Comparison of ENCODE assay signal across 8 cellular contexts in the genomic region with DNA sequence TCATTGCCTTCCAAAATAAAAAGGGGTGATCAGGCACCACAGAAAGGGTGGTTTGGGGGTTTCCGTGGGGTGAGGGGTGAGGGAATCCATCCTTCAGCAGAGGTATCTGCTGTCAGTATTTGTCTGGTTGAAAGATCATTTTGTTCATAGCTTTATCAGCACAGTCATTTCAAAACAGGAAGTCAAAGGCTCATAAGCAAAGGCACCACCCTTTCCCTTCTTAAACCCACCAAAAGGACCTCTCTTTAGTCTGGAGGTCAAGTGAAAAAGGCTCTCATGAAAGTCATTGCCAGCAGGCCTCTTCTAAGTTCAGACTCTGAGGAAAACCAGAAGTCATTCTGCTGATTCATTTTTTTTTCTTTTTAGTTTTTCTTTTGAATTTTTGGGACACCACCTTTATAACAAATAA. TPM values are rescaled to one million over a fixed set of nuclear protein-coding genes. Genes with fewer than 3 reads are reported as not detected.
DNase-seq lines count a peak whose midpoint lies in the region; ATAC-seq and TF ChIP-seq lines count a peak whose summit lies in the region.

No MANE protein-coding gene starts in this region.

- H3K27me3 Mint-ChIP-seq in central memory CD8-positive, alpha-beta T cell = no peaks in the 10 kb centered on the region

- H3K27ac Mint-ChIP-seq in central memory CD8-positive, alpha-beta T cell (ENCODE audit: low read depth) = peak overlapping the region; percentile 80

- H3K27ac ChIP-seq in uterus = peak overlapping the region; percentile 0 to 24

- peak overlapping the region; percentile 44; the same call in 1 of the 2 replicates for H3K4me3 ChIP-seq in GM08714 (ENCODE audit: low read length)
- H3K4me3 ChIP-seq in uterus = no peak overlapping the region
- no peak overlapping the region for H3K4me3 ChIP-seq in BE2C (ENCODE audit: low read depth, low read length)

- H3K4me1 ChIP-seq in uterus (no peaks in the 10 kb centered on the region), BE2C (peaks cover 18% of the 10 kb centered on the region)

- H3K9me3 ChIP-seq in uterus (no peaks in the 10 kb centered on the region), BE2C (no peaks in the 10 kb centered on the region)

- DNase-seq in NAMALWA (ENCODE audit: low spot score) (peak; percentile 51), uterus (no peak), KG1 (lab: John Stamatoyannopoulos, UW) (no peak), retina (no peak), BE2C (no peak)
- DNase-seq in central memory CD8-positive, alpha-beta T cell (ENCODE audit: low spot score in 2 of 2) = peak in 1 of 2 donors; percentile 36

- peak; percentile 53 for ATAC-seq in GM21515 (IDR thresholded peaks at IDR 0.05; ENCODE audit: unreplicated experiment)
- peak; percentile 55 for ATAC-seq in central memory CD8-positive, alpha-beta T cell (replicated peaks; ENCODE audit: extremely low read depth, poor library complexity, severe bottlenecking)

- H3K36me3 ChIP-seq in uterus (no peaks in the 10 kb centered on the region), BE2C (no peaks in the 10 kb centered on the region; the same call in 1 of the 2 replicates)

- H3K36me3 Mint-ChIP-seq in central memory CD8-positive, alpha-beta T cell (ENCODE audit: insufficient read depth) = peaks cover 8% of the 10 kb centered on the region

- TF ChIP-seq CTCF in uterus (IDR thresholded peaks at IDR 0.05) (no peak), BE2C (IDR thresholded peaks at IDR 0.05; ENCODE audit: low read depth, low read length) (no peak)

- H3K27me3 ChIP-seq in uterus = no peaks in the 10 kb centered on the region
- H3K27me3 ChIP-seq in BE2C = no peaks in the 10 kb centered on the region

- no peaks in the 10 kb centered on the region for H3K9me3 Mint-ChIP-seq in central memory CD8-positive, alpha-beta T cell

- peak overlapping the region; percentile 98 for H3K4me3 Mint-ChIP-seq in central memory CD8-positive, alpha-beta T cell

- TF ChIP-seq POLR2A in uterus (IDR thresholded peaks at IDR 0.05) = no peak

- H3K4me1 Mint-ChIP-seq in central memory CD8-positive, alpha-beta T cell = peaks cover 73% of the 10 kb centered on the region

- intact Hi-C loops in uterus (cut with DNase I; ENCODE audit: low total_unique reads) = no loop called here

RNA-seq across cellular contexts. Expression of a gene that starts 6.2 kb away (rescaled TPM):
- total RNA-seq in uterus = 10 to 100 TPM; 21.0 to 82.1 (median 58.7) TPM
- polyA plus RNA-seq in BE2C (2012; ENCODE audit: insufficient read depth, insufficient read length, low read depth) = 38.2 TPM
